Comparison of ENCODE assay signal across 8 cellular contexts in the genomic region with DNA sequence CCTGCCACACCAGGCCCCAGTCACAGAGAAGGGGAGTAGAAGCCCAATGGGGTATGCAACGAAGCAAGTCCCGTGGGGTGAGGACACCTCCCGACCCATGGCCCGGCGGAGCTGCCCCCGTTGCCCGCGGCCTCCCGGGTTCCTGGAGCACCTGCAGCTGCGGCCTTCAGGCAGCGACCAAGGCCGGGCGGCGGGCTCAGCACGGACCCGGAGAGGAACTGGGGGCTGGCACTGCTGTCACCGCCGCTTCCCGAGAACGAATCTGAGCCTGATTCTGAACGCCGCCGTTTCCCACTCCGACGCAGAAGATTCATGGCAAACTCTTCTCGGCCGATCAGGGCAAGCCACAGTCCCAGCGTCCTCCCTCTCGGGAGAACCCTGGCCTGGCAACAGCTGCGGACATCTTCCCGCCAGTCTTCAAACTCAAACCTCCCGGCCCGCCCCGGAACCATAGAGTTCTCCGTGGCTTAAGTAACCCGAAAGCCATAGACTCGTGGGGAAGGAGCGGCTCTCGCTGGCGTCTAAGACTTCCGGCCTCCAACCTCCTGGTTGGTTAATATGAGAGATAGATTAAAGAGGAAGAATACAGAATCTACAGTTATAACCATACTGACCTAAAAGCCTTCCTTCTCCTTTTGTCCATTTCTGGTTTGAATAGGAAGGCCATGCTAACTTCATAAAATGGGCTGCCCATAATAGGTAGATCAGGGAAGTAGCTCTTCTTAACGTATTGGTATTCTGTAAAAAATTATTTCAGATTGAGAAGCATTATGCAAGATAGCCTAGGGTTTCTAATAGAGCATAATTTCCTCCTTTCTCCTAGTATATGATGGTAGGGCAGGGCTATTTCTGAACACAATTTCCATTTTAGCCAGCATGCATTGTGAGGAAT. TPM values are rescaled to one million over a fixed set of nuclear protein-coding genes. Genes with fewer than 3 reads are reported as not detected.
DNase-seq lines count a peak whose midpoint lies in the region; ATAC-seq, FAIRE-seq and TF ChIP-seq lines count a peak whose summit lies in the region.

A gene (minus strand): TSS at position 425 of the 892 bp plus-strand sequence. CDS start 111 bp downstream, at position 314.

- H3K27ac ChIP-seq in prostate gland = peak within 1 kb of the TSS; percentile 18 to 58

- no peaks in the 10 kb centered on the region for H3K27me3 ChIP-seq in prostate gland (replicated peaks; ENCODE audit: insufficient read depth)

- H3K27me3 Mint-ChIP-seq in T-helper 1 cell treated with Interleukin-12 subunit alpha and Interleukin-12 subunit beta and Interleukin-4 antibody, amounts not matched to agents 30 μg/mL and 1 μg/mL, for 36 hours (ENCODE audit: low read depth) = no peaks in the 10 kb centered on the region

- FAIRE-seq in urothelium cell line (lab: Jason Lieb, UNC) = no peak

- ATAC-seq in HG02884 (IDR thresholded peaks at IDR 0.05; ENCODE audit: unreplicated experiment) (peak; percentile 82), left ventricle myocardium superior (peak; percentile 100)

- H3K9me3 ChIP-seq in prostate gland = no peaks in the 10 kb centered on the region

- no peaks in the 10 kb centered on the region for H3K9me3 Mint-ChIP-seq in T-helper 1 cell treated with Interleukin-12 subunit alpha and Interleukin-12 subunit beta and Interleukin-4 antibody, amounts not matched to agents 30 μg/mL and 1 μg/mL, for 36 hours

- WGBS in prostate gland = under 1% methylated on average over 37 of the region's 42 CpGs

- no peak for TF ChIP-seq POLR2A in prostate gland (IDR thresholded peaks at IDR 0.05)

- H3K36me3 Mint-ChIP-seq in T-helper 1 cell treated with Interleukin-12 subunit alpha and Interleukin-12 subunit beta and Interleukin-4 antibody, amounts not matched to agents 30 μg/mL and 1 μg/mL, for 36 hours (ENCODE audit: low read depth) = peaks cover 13% of the 10 kb centered on the region

- H3K27ac Mint-ChIP-seq in T-helper 1 cell treated with Interleukin-12 subunit alpha and Interleukin-12 subunit beta and Interleukin-4 antibody, amounts not matched to agents 30 μg/mL and 1 μg/mL, for 36 hours = peak within 1 kb of the TSS; percentile 85

- no peaks in the 10 kb centered on the region for H3K36me3 ChIP-seq in prostate gland

- H3K4me3 ChIP-seq in prostate gland = peak within 1 kb of the TSS; percentile 40 to 46

- in situ Hi-C loops in GM13977 (cut with MboI; ENCODE audit: low pct_unique_long_range_greater_than_20kb, low sequenced_read_pairs, unreplicated experiment) = loop anchor here (10.0 kb wide), 1 partner anchor 549 kb away; no protein-coding TSS in a partner anchor

- no peaks in the 10 kb centered on the region for H3K4me1 ChIP-seq in prostate gland (replicated peaks)

- peaks cover 30% of the 10 kb centered on the region for H3K4me1 Mint-ChIP-seq in T-helper 1 cell treated with Interleukin-12 subunit alpha and Interleukin-12 subunit beta and Interleukin-4 antibody, amounts not matched to agents 30 μg/mL and 1 μg/mL, for 36 hours (ENCODE audit: low read depth)

- TF ChIP-seq CTCF in GM13977 (IDR thresholded peaks at IDR 0.05; ENCODE audit: extremely low read depth, insufficient read depth, missing control alignments) (no peak), prostate gland (IDR thresholded peaks at IDR 0.05) (peak in 1 of 4 experiments; percentile 9)

- peak; percentile 90 for DNase-seq in GM13977 (ENCODE audit: low spot score)
- peak; percentile 86 for DNase-seq in NCI-H1694 (lab: John Stamatoyannopoulos, UW)
- DNase-seq in amygdala (lab: John Stamatoyannopoulos, UW) = peak in 55 of 56 donors; percentile 12 to 95 (median 85)
- peak; percentile 90 for DNase-seq in left ventricle myocardium superior
- DNase-seq in prostate gland (ENCODE audit: low spot score) = peak; percentile 90
- DNase-seq in urothelium cell line (ENCODE audit: low spot score) = peak; percentile 92

- intact Hi-C loops in left ventricle myocardium superior (cut with micrococcal nuclease) = loop anchor here (2.0 to 5.0 kb wide), 2 partner anchors 101 to 713 kb away; no protein-coding TSS in a partner anchor
- intact Hi-C loops in prostate gland (cut with DNase I) = loop anchor here (5.0 to 10.0 kb wide), 6 partner anchors 46 to 1481 kb away; a partner anchor contains a TSS

- peak within 1 kb of the TSS; percentile 87 for H3K4me3 Mint-ChIP-seq in T-helper 1 cell treated with Interleukin-12 subunit alpha and Interleukin-12 subunit beta and Interleukin-4 antibody, amounts not matched to agents 30 μg/mL and 1 μg/mL, for 36 hours

RNA-seq across cellular contexts. Expression of the gene that starts here (rescaled TPM):
- total RNA-seq in left ventricle myocardium superior = 0.79 TPM
- 1 to 10 TPM; 1.0 to 3.0 TPM for total RNA-seq in prostate gland

Comparison
In these comparisons a context has a peak if more than half of its experiments do, and no peak if none do; other contexts are left out.
1. Peak in every context shown above with its lines: DNase-seq, ATAC-seq, H3K4me3 ChIP-seq and H3K27ac ChIP-seq.
2. Peak in DNase-seq and ATAC-seq in left ventricle myocardium superior; RNA of the gene not detected or under 1 TPM.